Comparison of ENCODE assay signal across 8 cellular contexts in genomic region chr7:151687523-151688235, GRCh38.
DNase-seq lines count a peak whose midpoint lies in the region; ATAC-seq and TF ChIP-seq lines count a peak whose summit lies in the region.

No MANE protein-coding gene starts in this region.

- H3K9ac ChIP-seq in NT2/D1 (ENCODE audit: insufficient read length, low read depth), result no peak overlapping the region

- H3K9me3 Mint-ChIP-seq in nephron progenitor cell, result no peaks in the 10 kb centered on the region

- ATAC-seq in GM18511 (IDR thresholded peaks at IDR 0.05; ENCODE audit: unreplicated experiment), result no peak

- DNase-seq in AG09309 (ENCODE audit: low read depth) (peak; percentile 72), NT2/D1 (ENCODE audit: low read depth, low spot score) (peak; percentile 97), fibroblast of gingiva (ENCODE audit: low read depth) (peak; percentile 90), nephron progenitor cell (peak; percentile 49), activated T-cell treated with anti-CD3 and anti-CD28 coated beads for 4 hours (no peak), NCI-H2029 (lab: John Stamatoyannopoulos, UW) (no peak)
- DNase-seq in effector CD4-positive, alpha-beta T cell, result no peak

- no peak overlapping the region for H3K4me3 Mint-ChIP-seq in nephron progenitor cell

- no peak for TF ChIP-seq CTCF in AG09309 (IDR thresholded peaks at IDR 0.05; ENCODE audit: control insufficient read depth, insufficient read depth, low read depth, low read length, missing control alignments)
- TF ChIP-seq CTCF in nephron progenitor cell (IDR thresholded peaks at IDR 0.05), result no peak

- H3K9me3 ChIP-seq in NT2/D1 (ENCODE audit: insufficient read depth, low read length), result no peaks in the 10 kb centered on the region

- peaks cover 8% of the 10 kb centered on the region for H3K27me3 Mint-ChIP-seq in nephron progenitor cell (ENCODE audit: low read depth, poor library complexity)

- no peak overlapping the region for H3K4me3 ChIP-seq in AG09309 (ENCODE audit: control insufficient read depth, low read depth, low read length)
- H3K4me3 ChIP-seq in NT2/D1 (ENCODE audit: insufficient read length, low read depth), result no peak overlapping the region

- no peak overlapping the region for H3K27ac Mint-ChIP-seq in nephron progenitor cell

- H3K36me3 Mint-ChIP-seq in nephron progenitor cell (ENCODE audit: low read depth), result no peaks in the 10 kb centered on the region

- no peaks in the 10 kb centered on the region for H3K27me3 ChIP-seq in NT2/D1 (ENCODE audit: insufficient read depth, insufficient read length)

- H3K4me1 Mint-ChIP-seq in nephron progenitor cell, result peaks cover 57% of the 10 kb centered on the region

- H3K4me1 ChIP-seq in NT2/D1 (ENCODE audit: insufficient read depth, insufficient read length), result peaks cover 12% of the 10 kb centered on the region

- no peaks in the 10 kb centered on the region for H3K36me3 ChIP-seq in NT2/D1 (ENCODE audit: insufficient read depth, insufficient read length, low read length)

Comparison
In these comparisons a context has a peak if more than half of its experiments do, and no peak if none do; other contexts are left out.
1. DNase-seq: peak in AG09309 (single experiment), NT2/D1 (single experiment), fibroblast of gingiva (single experiment) and nephron progenitor cell (single experiment); none in activated T-cell treated with anti-CD3 and anti-CD28 coated beads for 4 hours (single experiment), effector CD4-positive, alpha-beta T cell (single experiment) and NCI-H2029 (single experiment).